Comparison of ENCODE assay signal across 8 cellular contexts in genomic region chr1:46613661-46614603, GRCh38. TPM values are rescaled to one million over a fixed set of nuclear protein-coding genes. Genes with fewer than 3 reads are reported as not detected.
DNase-seq lines count a peak whose midpoint lies in the region; ATAC-seq and TF ChIP-seq lines count a peak whose summit lies in the region.

No MANE protein-coding gene starts in this region.

- H3K9ac ChIP-seq in NT2/D1 (ENCODE audit: insufficient read length, low read depth) (peak overlapping the region; percentile 8), rectal smooth muscle tissue (ENCODE audit: low read length) (no peak overlapping the region)

- H3K4me3 ChIP-seq in NT2/D1 (ENCODE audit: insufficient read length, low read depth) (no peak overlapping the region), left ventricle myocardium inferior (peak overlapping the region; percentile 93), rectal smooth muscle tissue (ENCODE audit: low read length) (peak overlapping the region; percentile 34)

- peaks cover 6% of the 10 kb centered on the region for H3K36me3 ChIP-seq in NT2/D1 (ENCODE audit: insufficient read depth, insufficient read length, low read length)
- peaks cover 31% of the 10 kb centered on the region for H3K36me3 ChIP-seq in left ventricle myocardium inferior
- peaks cover 5% of the 10 kb centered on the region for H3K36me3 ChIP-seq in rectal smooth muscle tissue (ENCODE audit: control insufficient read depth, insufficient read depth, low read length)

- no peaks in the 10 kb centered on the region for H3K9me3 ChIP-seq in NT2/D1 (ENCODE audit: insufficient read depth, low read length)
- H3K9me3 ChIP-seq in left ventricle myocardium inferior (replicated peaks): no peaks in the 10 kb centered on the region

- peaks cover 37% of the 10 kb centered on the region for H3K4me1 ChIP-seq in NT2/D1 (ENCODE audit: insufficient read depth, insufficient read length)
- H3K4me1 ChIP-seq in left ventricle myocardium inferior: peaks cover 71% of the 10 kb centered on the region
- H3K4me1 ChIP-seq in rectal smooth muscle tissue (ENCODE audit: control insufficient read depth, insufficient read depth, low read length): peaks cover 29% of the 10 kb centered on the region

- H3K27me3 ChIP-seq in NT2/D1 (ENCODE audit: insufficient read depth, insufficient read length) (peaks cover 36% of the 10 kb centered on the region), left ventricle myocardium inferior (ENCODE audit: low read depth) (no peaks in the 10 kb centered on the region), rectal smooth muscle tissue (ENCODE audit: control insufficient read depth, insufficient read depth, low read length) (no peaks in the 10 kb centered on the region)

- intact Hi-C loops in left ventricle myocardium inferior (cut with micrococcal nuclease): no loop called here

- ATAC-seq in HG02763 (IDR thresholded peaks at IDR 0.05; ENCODE audit: unreplicated experiment) (peak; percentile 41), HG03565 (IDR thresholded peaks at IDR 0.05; ENCODE audit: unreplicated experiment) (no peak)

- peak; percentile 50 for DNase-seq in GF-D8 (lab: John Stamatoyannopoulos, UW)
- DNase-seq in NT2/D1 (ENCODE audit: low read depth, low spot score): peak; percentile 77
- DNase-seq in anterior cingulate cortex (lab: John Stamatoyannopoulos, UW): peak in 52 of 58 donors; percentile 10 to 80 (median 51)
- DNase-seq in left ventricle myocardium inferior: peak; percentile 96
- no peak for DNase-seq in DMS114 treated with DMSO at 0.1 percent for 48 hours (lab: John Stamatoyannopoulos, UW; ENCODE audit: unreplicated experiment)

- no peak for TF ChIP-seq CTCF in left ventricle myocardium inferior (IDR thresholded peaks at IDR 0.05; ENCODE audit: borderline replicate concordance)

- H3K27ac ChIP-seq in left ventricle myocardium inferior (replicated peaks): peak overlapping the region; percentile 99
- peak overlapping the region; percentile 62 for H3K27ac ChIP-seq in rectal smooth muscle tissue (ENCODE audit: low read depth, low read length)

RNA-seq across cellular contexts. Expression of gene MOB3C, which starts 2.7 kb away (rescaled TPM):
- total RNA-seq in left ventricle myocardium inferior: 12.8 TPM

RNA-seq across cellular contexts. Expression of gene MKNK1, which starts 9.9 kb away (rescaled TPM):
- total RNA-seq in left ventricle myocardium inferior: 43.5 TPM

RNA-seq across cellular contexts. Expression of gene ATPAF1, which starts 54.2 kb away (rescaled TPM):
- 235 TPM for total RNA-seq in left ventricle myocardium inferior

RNA-seq across cellular contexts. Expression of gene TEX38, which starts 57.7 kb away (rescaled TPM):
- 0.22 TPM for total RNA-seq in left ventricle myocardium inferior
